Comparison of ENCODE assay signal across 12 cellular contexts in the genomic region with DNA sequence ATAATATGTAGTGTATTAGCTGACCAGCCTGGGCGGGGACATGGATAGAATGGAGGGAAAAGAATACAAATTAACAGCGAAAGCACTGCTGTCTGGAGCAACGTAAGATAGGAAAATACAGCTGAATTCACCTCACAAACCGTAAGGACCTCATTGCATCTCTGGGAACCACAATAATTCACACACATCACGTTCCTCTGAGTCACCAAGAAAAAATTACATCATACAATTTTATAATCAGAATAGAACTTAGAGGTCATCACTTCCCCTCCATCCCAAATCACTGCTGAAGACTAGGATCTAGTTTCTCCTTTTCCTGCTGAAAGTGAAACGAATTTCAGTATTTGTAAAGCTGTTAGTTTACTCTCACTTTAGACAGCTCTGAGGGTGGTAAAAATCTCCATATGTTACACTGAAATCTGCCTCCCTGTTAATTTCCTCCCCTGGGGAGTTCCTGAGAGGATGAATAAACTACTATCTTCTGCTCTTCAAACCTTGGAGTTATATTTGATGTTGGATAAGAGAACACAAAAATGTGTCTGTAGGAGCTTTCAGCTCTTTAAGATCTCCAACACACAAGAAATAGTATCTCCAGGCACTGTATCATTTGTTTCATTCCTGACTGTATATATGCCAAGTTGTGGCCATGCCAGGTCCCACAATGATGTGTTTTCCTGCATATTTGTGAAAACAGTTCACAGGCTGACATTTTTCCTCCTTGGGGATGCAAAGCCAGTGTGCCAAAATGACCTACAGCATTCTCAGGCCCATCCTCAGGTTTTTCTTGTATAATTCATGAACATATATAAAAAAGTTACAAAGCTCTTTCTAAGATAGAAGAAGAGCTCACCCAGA.
DNase-seq lines count a peak whose midpoint lies in the region.
"Had no signal": no experiment of that assay in that cellular context is flagged by ENCODE, and none has a peak within 500 bp of the region (broad histone marks: within the 10 kb centered on the region; RNA-seq: fewer than 3 reads in every experiment).

No MANE protein-coding gene starts in this region.

- H3K36me3 ChIP-seq in HUES64 (ENCODE audit: insufficient read depth, low read length): no peaks in the 10 kb centered on the region
- H3K36me3 ChIP-seq: tibial artery had no signal

- H3K27ac ChIP-seq in HUES64 (ENCODE audit: low read depth, low read length): peak overlapping the region; percentile 53; the same call in 1 of the 2 replicates

- WGBS in HUES64: 57% methylated on average over 5 of the region's 6 CpGs

- no peak overlapping the region for H3K9ac ChIP-seq in HUES64 (ENCODE audit: low read depth, low read length)

- no peaks in the 10 kb centered on the region for H3K27me3 ChIP-seq in HUES64 (ENCODE audit: insufficient read depth, low read length)
- H3K27me3 ChIP-seq: tibial artery had no signal

- no peak overlapping the region for H3K4me3 ChIP-seq in HUES64 (ENCODE audit: low read length)
- H3K4me3 ChIP-seq: tibial artery had no signal

- H3K4me1 ChIP-seq in HUES64 (ENCODE audit: insufficient read depth, low read length): peaks cover 23% of the 10 kb centered on the region

- DNase-seq in AG08395 (ENCODE audit: low spot score) (peak; percentile 63), astrocyte of the hippocampus (ENCODE audit: low read depth, low spot score) (peak; percentile 48), iris pigment epithelial cell (ENCODE audit: low read depth) (peak; percentile 86), GM19238 (ENCODE audit: insufficient read length, low spot score) (no peak), activated gamma-delta T cell treated with Interleukin-2 at 50 U/mL for 16 hours (no peak)
- DNase-seq in activated T-cell treated with anti-CD3 and anti-CD28 coated beads, Interleukin-2, amount 50 U/mL, for 48 hours: no peak
- DNase-seq in central memory CD4-positive, alpha-beta T cell: no peak
- DNase-seq: activated CD4-positive, alpha-beta T cell treated with anti-CD3 and anti-CD28 coated beads, Interleukin-2, amount 50 U/mL, for 1 hour; occipital lobe; SHP77; tibial artery had no signal

- H3K9me3 ChIP-seq in HUES64 (ENCODE audit: insufficient read depth, low read depth, low read length): no peaks in the 10 kb centered on the region
- H3K9me3 ChIP-seq: tibial artery had no signal

Comparison
In these comparisons a context has a peak if more than half of its experiments do, and no peak if none do; other contexts are left out.
1. DNase-seq: peak in AG08395 (single experiment), astrocyte of the hippocampus (single experiment) and iris pigment epithelial cell (single experiment); none in activated T-cell treated with anti-CD3 and anti-CD28 coated beads, Interleukin-2, amount 50 U/mL, for 48 hours (0 of 2), GM19238 (single experiment), activated gamma-delta T cell treated with Interleukin-2 at 50 U/mL for 16 hours (single experiment) and central memory CD4-positive, alpha-beta T cell (single experiment).